In the genomic region with DNA sequence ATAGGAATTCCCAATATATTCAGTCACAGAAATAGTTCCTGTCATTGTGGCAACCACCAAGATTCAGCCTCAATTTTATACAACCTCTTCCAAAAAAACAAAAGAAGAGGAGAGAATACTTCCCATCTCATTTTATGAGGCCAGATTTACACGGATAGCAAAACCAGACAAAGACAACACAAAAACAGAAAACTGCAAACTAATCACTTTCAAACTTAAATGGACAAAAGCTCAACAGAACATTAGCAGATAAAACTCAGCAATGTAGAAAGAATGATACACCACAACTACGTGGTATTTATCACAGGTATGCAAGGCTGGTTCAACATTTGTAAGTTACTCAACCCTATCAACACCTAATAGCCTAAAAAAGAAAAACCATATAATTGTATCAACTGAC, we compare ENCODE assay signal across 24 cellular contexts. TPM values are rescaled to one million over a fixed set of nuclear protein-coding genes. Genes with fewer than 3 reads are reported as not detected.
"Had no signal": no experiment of that assay in that cellular context is flagged by ENCODE, and none has a peak within 500 bp of the region (broad histone marks: within the 10 kb centered on the region; RNA-seq: fewer than 3 reads in every experiment).

No MANE protein-coding gene starts in this region.

- H3K4me3 ChIP-seq: MG63, Peyer's patch, SJCRH30 had no signal

- H3K4me1 ChIP-seq: Peyer's patch, SJCRH30 had no signal

- H3K27me3 ChIP-seq: MG63, Peyer's patch, SJCRH30 had no signal

- DNase-seq: Karpas-422, KG1, MG63, NCI-H1092 treated with DMSO at 0.1 percent for 48 hours, NCI-H1436, NCI-H187, NCI-H2029, NCI-H2081 treated with DMSO at 0.1 percent for 48 hours, NCI-H2171, NCI-H226, NCI-H446, NCI-H510A, NCI-H524 treated with DMSO at 0.1 percent for 48 hours, NCI-H69, NCI-H774, PC-3, Peyer's patch, SHP77 treated with DMSO at 0.1 percent for 48 hours, SJCRH30, T-helper 1 cell had no signal

- H3K36me3 ChIP-seq: MG63 had no signal

- H3K27ac ChIP-seq: Peyer's patch, SJCRH30 had no signal

- H3K9me3 ChIP-seq: MG63, Peyer's patch, SJCRH30 had no signal

- ATAC-seq: Right ventricle myocardium inferior, SK-N-SH treated with all-trans-retinoic acid at 6 μM for 48 hours had no signal

RNA-seq across cellular contexts. Expression of a gene that starts 28.6 kb away (rescaled TPM):
- total RNA-seq: HT1080, PC-3, Peyer's patch, Right ventricle myocardium inferior, RPMI7951 had no signal
